ENCODE assay signal across 20 cellular contexts in genomic region chr1:157880621-157881020, GRCh38. TPM values are rescaled to one million over a fixed set of nuclear protein-coding genes. Genes with fewer than 3 reads are reported as not detected.
"Had no signal": no experiment of that assay in that cellular context is flagged by ENCODE, and none has a peak within 500 bp of the region (broad histone marks: within the 10 kb centered on the region; RNA-seq: fewer than 3 reads in every experiment).

No MANE protein-coding gene starts in this region.

- H3K27me3 ChIP-seq: right lobe of liver, stomach, testis had no signal

- H3K36me3 ChIP-seq: adrenal gland, right lobe of liver, stomach had no signal

- H3K27ac ChIP-seq: adrenal gland, psoas muscle, right lobe of liver, stomach, testis had no signal

- DNase-seq: activated CD4-positive, alpha-beta T cell treated with anti-CD3 and anti-CD28 coated beads, Interleukin-2, amount 50 U/mL, for 48 hours; activated naive CD4-positive, alpha-beta T cell treated with anti-CD3 and anti-CD28 coated beads, Interleukin-2, amount 10 ng/mL, durations not matched to agents 7 days and 5 days; activated T-cell treated with anti-CD3 and anti-CD28 coated beads, Interleukin-2, amount 50 U/mL, for 24 hours; adrenal gland; caudate nucleus; glutamatergic neuron; left ventricle myocardium superior; nephron progenitor cell; psoas muscle; right lobe of liver; stomach; T-cell; T-helper 9 cell; testis had no signal

- H3K9me3 ChIP-seq: adrenal gland, psoas muscle, right lobe of liver, stomach, testis had no signal

- FAIRE-seq: colon, endometrium had no signal

- H3K4me3 ChIP-seq: adrenal gland, psoas muscle, right lobe of liver, stomach, testis had no signal

- H3K4me1 ChIP-seq: adrenal gland, psoas muscle, right lobe of liver, stomach, testis had no signal

RNA-seq across cellular contexts. Expression of gene CD5L, which starts 39.0 kb away (rescaled TPM):
- total RNA-seq: esophagus mucosa, kidney epithelial cell, osteoblast, T-cell, ureter had no signal
- polyA plus RNA-seq: stomach had no signal
